In the genomic region with DNA sequence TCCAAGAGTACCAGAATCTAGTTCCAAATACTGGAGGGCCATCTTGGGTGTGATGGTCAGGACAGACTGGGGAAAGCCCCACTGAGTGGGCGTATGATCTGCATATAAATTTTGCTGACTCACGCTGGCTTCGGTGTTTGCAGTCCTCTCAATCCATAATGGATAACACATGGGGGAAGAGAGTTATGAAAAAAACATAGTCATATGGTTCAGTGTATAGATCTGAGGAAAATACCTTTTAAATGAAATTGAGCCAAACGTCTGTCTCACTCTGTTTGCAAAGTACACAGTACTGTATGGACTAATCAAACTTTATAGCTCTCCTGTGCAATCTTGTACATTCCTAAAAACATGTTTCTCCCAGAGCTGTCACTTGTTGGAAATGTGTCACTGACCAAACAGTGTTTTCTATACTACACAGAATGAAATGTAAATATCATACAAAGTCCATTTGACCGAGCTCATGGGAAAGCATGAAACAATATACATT, we compare ENCODE assay signal across 9 cellular contexts.
DNase-seq lines count a peak whose midpoint lies in the region; ATAC-seq, FAIRE-seq and TF ChIP-seq lines count a peak whose summit lies in the region.
"Had no signal": no experiment of that assay in that cellular context is flagged by ENCODE, and none has a peak within 500 bp of the region (broad histone marks: within the 10 kb centered on the region; RNA-seq: fewer than 3 reads in every experiment).

No MANE protein-coding gene starts in this region.

- no peak overlapping the region for H3K4me3 ChIP-seq in MG63
- H3K4me3 ChIP-seq in K562, result no peak overlapping the region
- H3K4me3 ChIP-seq in esophagus muscularis mucosa, result no peak overlapping the region
- H3K4me3 ChIP-seq: right atrium auricular region had no signal

- CTCF ChIA-PET in K562 (lab: Yijun Ruan, JAX; ENCODE audit: low intra/inter-chr PET ratio), result no interaction called here

- H3K36me3 Mint-ChIP-seq in nephron (ENCODE audit: low read depth), result no peaks in the 10 kb centered on the region

- WGBS in K562 (ENCODE audit: insufficient coverage, low coverage, missing lambda C conversion rate), result 2% methylated on average over 5 of the region's 5 CpGs
- 86% methylated on average over 5 of the region's 5 CpGs for whole genome bisulfite sequencing in esophagus muscularis mucosa

- POLR2A ChIA-PET in K562 (lab: Yijun Ruan, JAX), result interaction anchor here (0.5 to 2.2 kb wide), 2 partner anchors 10 to 749 kb away, joined by 3 to 4 read pairs; no protein-coding TSS in a partner anchor

- TF ChIP-seq CTCF in K562 (IDR thresholded peaks at IDR 0.05 in 2 of 3, conservative IDR thresholded peaks at IDR 0.05 in 1 of 3; ENCODE audit: insufficient read depth in 2 of 3, low read depth in 1 of 3, low read length in 3 of 3), result no peak
- TF ChIP-seq CTCF in nephron (IDR thresholded peaks at IDR 0.05; ENCODE audit: unreplicated experiment in 3 of 3), result no peak
- TF ChIP-seq CTCF in esophagus muscularis mucosa (IDR thresholded peaks at IDR 0.05), result no peak

- H3K4me1 Mint-ChIP-seq in nephron, result peaks cover 43% of the 10 kb centered on the region

- TF ChIP-seq EP300 in K562 (IDR thresholded peaks at IDR 0.05; ENCODE audit: low read length) (peak; percentile 16; the same call in 1 of the 2 replicates), esophagus muscularis mucosa (IDR thresholded peaks at IDR 0.05) (no peak)

- H3K36me3 ChIP-seq in MG63, result no peaks in the 10 kb centered on the region
- H3K36me3 ChIP-seq in K562 (ENCODE audit: control insufficient read depth, insufficient read depth, low read length), result no peaks in the 10 kb centered on the region
- H3K36me3 ChIP-seq in esophagus muscularis mucosa, result no peaks in the 10 kb centered on the region
- H3K36me3 ChIP-seq: right atrium auricular region had no signal

- no peaks in the 10 kb centered on the region for H3K27me3 Mint-ChIP-seq in nephron (ENCODE audit: low read depth)

- peak; percentile 80 for FAIRE-seq in K562 (lab: Jason Lieb, UNC)

- DNase-seq in Daoy (ENCODE audit: low read depth), result peak; percentile 75
- DNase-seq in MG63, result peak; percentile 27
- DNase-seq in K562 (ENCODE audit: extremely low read depth in 1 of 4, low spot score in 3 of 4), result peak; percentile 47 to 70 (median 58)
- DNase-seq in NCI-H226, result no peak
- DNase-seq in esophagus muscularis mucosa (ENCODE audit: extremely low spot score), result no peak
- no peak for DNase-seq in NCI-H1105 treated with DMSO at 0.1 percent for 48 hours (lab: John Stamatoyannopoulos, UW)
- DNase-seq: amygdala had no signal

- no peaks in the 10 kb centered on the region for H3K79me2 ChIP-seq in K562 (ENCODE audit: control insufficient read depth, insufficient read depth, low read length)

- H3K27ac ChIP-seq in K562 (ENCODE audit: extremely low read depth, low read depth, low read length) (0 out of 3 replicates have a peak overlapping the region, but pooled peaks have one; percentile 2), esophagus muscularis mucosa (replicated peaks in 1 of 4) (no peak overlapping the region)

- peak overlapping the region; percentile 69 to 85 (median 81) for H3K27ac Mint-ChIP-seq in nephron

- TF ChIP-seq POLR2A in K562 (conservative IDR thresholded peaks at IDR 0.05) (no peak), esophagus muscularis mucosa (IDR thresholded peaks at IDR 0.05; ENCODE audit: low read depth) (no peak)

- in situ Hi-C loops in K562 (cut with MboI), result no loop called here

- peaks cover 0 to 15% of the 10 kb centered on the region in 2 experiments; a peak in 3 of 5 replicates for H3K4me1 ChIP-seq in K562 (replicated peaks in 1 of 2; ENCODE audit: control insufficient read depth in 2 of 2, insufficient read depth in 2 of 2, low read length in 2 of 2)
- peaks cover 0 to 29% (median 25%) of the 10 kb centered on the region in 4 donors for H3K4me1 ChIP-seq in esophagus muscularis mucosa

- TF ChIP-seq RAD21 in K562 (CRISPR knock-in tag; conservative IDR thresholded peaks at IDR 0.05 in 1 of 2, IDR thresholded peaks at IDR 0.05 in 1 of 2), result no peak

- H4K20me1 ChIP-seq in K562 (replicated peaks; ENCODE audit: control insufficient read depth, insufficient read depth, low read length), result no peaks in the 10 kb centered on the region

- intact Hi-C loops in K562 (cut with micrococcal nuclease) (loop anchor here (10.0 kb wide), 2 partner anchors 59 to 109 kb away; no protein-coding TSS in a partner anchor), esophagus muscularis mucosa (cut with DNase I) (no loop called here)

- no peaks in the 10 kb centered on the region for H3K9me3 Mint-ChIP-seq in nephron

- no peak overlapping the region; the same call in 1 of the 2 replicates for H3K4me2 ChIP-seq in K562 (ENCODE audit: insufficient read depth, low read length)

- no peak overlapping the region for H3K9ac ChIP-seq in K562 (ENCODE audit: insufficient read depth in 1 of 2, low read depth in 2 of 2, low read length in 2 of 2)

- H2AFZ ChIP-seq in K562 (ENCODE audit: low read depth, low read length), result peak overlapping the region; percentile 54

- H3K9me1 ChIP-seq in K562 (ENCODE audit: control insufficient read depth, insufficient read depth, low read length), result no peaks in the 10 kb centered on the region

- no peaks in the 10 kb centered on the region for H3K27me3 ChIP-seq in MG63
- H3K27me3 ChIP-seq in K562 (ENCODE audit: control insufficient read depth in 2 of 2, insufficient read depth in 2 of 2, low read length in 2 of 2), result no peaks in the 10 kb centered on the region; a peak in 1 of 5 replicates
- no peaks in the 10 kb centered on the region for H3K27me3 ChIP-seq in esophagus muscularis mucosa
- H3K27me3 ChIP-seq: right atrium auricular region had no signal

- no peak overlapping the region for H3K4me3 Mint-ChIP-seq in nephron

- peak; percentile 86 for ATAC-seq in K562

- H3K9me3 ChIP-seq in MG63 (peaks cover 2% of the 10 kb centered on the region; the same call in 1 of the 2 replicates), K562 (replicated peaks; ENCODE audit: control insufficient read depth, insufficient read depth, low read depth, low read length) (no peaks in the 10 kb centered on the region), esophagus muscularis mucosa (no peaks in the 10 kb centered on the region)
- H3K9me3 ChIP-seq: right atrium auricular region had no signal

- BruUV-seq in K562 (replicated peaks; lab: Mats Ljungman, UMichigan), result no TSS peak

TF ChIP-seq in K562, 482 proteins besides CTCF, POLR2A, EP300 and RAD21 (continues in another document):
- TF ChIP-seq MEF2A (IDR thresholded peaks at IDR 0.05; ENCODE audit: control insufficient read depth, low read depth, low read length) (no peak), FOXA1 (IDR thresholded peaks at IDR 0.05; ENCODE audit: borderline replicate concordance) (no peak), FOXK1 (CRISPR knock-in tag; IDR thresholded peaks at IDR 0.05; ENCODE audit: borderline replicate concordance) (no peak), LARP7 (IDR thresholded peaks at IDR 0.05) (no peak), NFE2L1 (tag; IDR thresholded peaks at IDR 0.05; ENCODE audit: borderline replicate concordance, low read depth) (peak; percentile 96), EP400 (IDR thresholded peaks at IDR 0.05) (peak; percentile 39; the same call in 1 of the 2 replicates), ZNF431 (CRISPR knock-in tag; IDR thresholded peaks at IDR 0.05) (no peak), ZNF121 (CRISPR knock-in tag; conservative IDR thresholded peaks at IDR 0.05) (no peak), ZNF124 (CRISPR knock-in tag; IDR thresholded peaks at IDR 0.05) (no peak), PYGO2 (tag; IDR thresholded peaks at IDR 0.05) (no peak), TCF7L2 (IDR thresholded peaks at IDR 0.05; ENCODE audit: low read depth, low read length) (no peak), PHB (CRISPR knock-in tag; IDR thresholded peaks at IDR 0.05) (no peak), ZNF165 (CRISPR knock-in tag; IDR thresholded peaks at IDR 0.05; ENCODE audit: borderline replicate concordance) (no peak), POLR2G (IDR thresholded peaks at IDR 0.05; ENCODE audit: low read depth, low read length) (no peak), CBX3 (IDR thresholded peaks at IDR 0.05; ENCODE audit: borderline replicate concordance in 1 of 2, low read length in 2 of 2) (no peak), IFI16 (CRISPR knock-in tag; IDR thresholded peaks at IDR 0.05) (no peak), HDAC3 (IDR thresholded peaks at IDR 0.05; ENCODE audit: borderline replicate concordance, partially characterized antibody) (no peak), TGIF2 (CRISPR knock-in tag; IDR thresholded peaks at IDR 0.05) (no peak)
- TF ChIP-seq, protein P1, sequence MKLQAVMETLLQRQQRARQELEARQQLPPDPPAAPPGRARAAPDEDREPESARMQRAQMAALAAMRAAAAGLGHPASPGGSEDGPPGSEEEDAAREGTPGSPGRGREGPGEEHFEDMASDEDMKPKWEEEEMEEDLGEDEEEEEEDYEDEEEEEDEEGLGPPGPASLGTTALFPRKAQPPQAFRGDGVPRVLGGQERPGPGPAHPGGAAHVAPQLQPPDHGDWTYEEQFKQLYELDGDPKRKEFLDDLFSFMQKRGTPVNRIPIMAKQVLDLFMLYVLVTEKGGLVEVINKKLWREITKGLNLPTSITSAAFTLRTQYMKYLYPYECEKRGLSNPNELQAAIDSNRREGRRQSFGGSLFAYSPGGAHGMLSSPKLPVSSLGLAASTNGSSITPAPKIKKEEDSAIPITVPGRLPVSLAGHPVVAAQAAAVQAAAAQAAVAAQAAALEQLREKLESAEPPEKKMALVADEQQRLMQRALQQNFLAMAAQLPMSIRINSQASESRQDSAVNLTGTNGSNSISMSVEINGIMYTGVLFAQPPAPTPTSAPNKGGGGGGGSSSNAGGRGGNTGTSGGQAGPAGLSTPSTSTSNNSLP (IDR thresholded peaks at IDR 0.05; ENCODE audit: borderline replicate concordance, low read depth, low read length), result no peak
- TF ChIP-seq, protein P2, sequence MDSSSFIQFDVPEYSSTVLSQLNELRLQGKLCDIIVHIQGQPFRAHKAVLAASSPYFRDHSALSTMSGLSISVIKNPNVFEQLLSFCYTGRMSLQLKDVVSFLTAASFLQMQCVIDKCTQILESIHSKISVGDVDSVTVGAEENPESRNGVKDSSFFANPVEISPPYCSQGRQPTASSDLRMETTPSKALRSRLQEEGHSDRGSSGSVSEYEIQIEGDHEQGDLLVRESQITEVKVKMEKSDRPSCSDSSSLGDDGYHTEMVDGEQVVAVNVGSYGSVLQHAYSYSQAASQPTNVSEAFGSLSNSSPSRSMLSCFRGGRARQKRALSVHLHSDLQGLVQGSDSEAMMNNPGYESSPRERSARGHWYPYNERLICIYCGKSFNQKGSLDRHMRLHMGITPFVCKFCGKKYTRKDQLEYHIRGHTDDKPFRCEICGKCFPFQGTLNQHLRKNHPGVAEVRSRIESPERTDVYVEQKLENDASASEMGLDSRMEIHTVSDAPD (CRISPR knock-in tag; IDR thresholded peaks at IDR 0.05), result no peak

Comparison
In these comparisons a context has a peak if more than half of its experiments do, and no peak if none do; other contexts are left out.
1. DNase-seq: peak in Daoy (single experiment), MG63 (single experiment) and K562 (4 of 4); none in NCI-H226 (single experiment), esophagus muscularis mucosa (single experiment) and NCI-H1105 treated with DMSO at 0.1 percent for 48 hours (single experiment).